36 cellular contexts compared by ENCODE assay signal in genomic region chr3:178336336-178336735, GRCh38.
"Had no signal": no experiment of that assay in that cellular context is flagged by ENCODE, and none has a peak within 500 bp of the region (broad histone marks: within the 10 kb centered on the region; RNA-seq: fewer than 3 reads in every experiment).

No MANE protein-coding gene starts in this region.

- H3K4me1 Mint-ChIP-seq: activated B cell treated with CpG ODN at 0.5 μM for 24 hours; activated CD4-positive, alpha-beta T cell treated with anti-CD3 and anti-CD28 coated beads, Interleukin-2, amount 10 ng/mL, durations not matched to agents 24 days and 14 days; activated naive CD8-positive, alpha-beta T cell treated with anti-CD3 and anti-CD28 coated beads for 36 hours; activated T-helper 17 cell treated with anti-CD3 and anti-CD28 coated beads, Interleukin-2, amount 50 U/mL, for 72 hours; central memory CD8-positive, alpha-beta T cell had no signal

- H3K4me3 ChIP-seq: adrenal gland, body of pancreas, breast epithelium had no signal

- H3K27ac ChIP-seq: adrenal gland, body of pancreas, brain microvascular endothelial cell, breast epithelium, WERI-Rb-1 had no signal

- ATAC-seq: activated CD8-positive, alpha-beta T cell treated with anti-CD3 and anti-CD28 coated beads for 36 hours; activated naive CD4-positive, alpha-beta T cell treated with anti-CD3 and anti-CD28 coated beads, Interleukin-2, amount 50 U/mL, for 72 hours; activated T-cell treated with anti-CD3 and anti-CD28 coated beads, Interleukin-2, amount 50 U/mL, for 4 hours; activated T-helper 17 cell treated with anti-CD3 and anti-CD28 coated beads, Interleukin-2, amount 50 U/mL, for 72 hours; body of pancreas had no signal

- DNase-seq: activated B cell treated with CpG ODN at 0.5 μM for 24 hours; activated CD4-positive, alpha-beta memory T cell treated with anti-CD3 and anti-CD28 coated beads for 36 hours; activated CD4-positive, alpha-beta T cell treated with anti-CD3 and anti-CD28 coated beads for 4 hours; activated CD4-positive, alpha-beta T cell treated with anti-CD3 and anti-CD28 coated beads, Interleukin-2, amount 10 ng/mL, durations not matched to agents 24 days and 14 days; activated CD4-positive, alpha-beta T cell treated with anti-CD3 and anti-CD28 coated beads, Interleukin-2, amount 50 U/mL, for 1 hour; activated CD4-positive, alpha-beta T cell treated with anti-CD3 and anti-CD28 coated beads, Interleukin-2, amount 50 U/mL, for 4 hours; activated CD4-positive, CD25-positive, alpha-beta regulatory T cell treated with anti-CD3 and anti-CD28 coated beads, Interleukin-2, amount 50 U/mL, for 72 hours; activated CD8-positive, alpha-beta memory T cell treated with anti-CD3 and anti-CD28 coated beads, Interleukin-2, amount 50 U/mL, for 4 hours; activated CD8-positive, alpha-beta T cell treated with anti-CD3 and anti-CD28 coated beads for 36 hours; activated effector memory CD4-positive, alpha-beta T cell treated with anti-CD3 and anti-CD28 coated beads, Interleukin-2, amount 50 U/mL, for 16 hours; activated gamma-delta T cell treated with Interleukin-2 at 50 U/mL for 16 hours; activated naive CD4-positive, alpha-beta T cell; activated naive CD4-positive, alpha-beta T cell treated with anti-CD3 and anti-CD28 coated beads for 36 hours; activated naive CD4-positive, alpha-beta T cell treated with anti-CD3 and anti-CD28 coated beads, Interleukin-2, amount 50 U/mL, for 16 hours; activated naive CD8-positive, alpha-beta T cell treated with anti-CD3 and anti-CD28 coated beads for 36 hours; activated T-cell treated with anti-CD3 and anti-CD28 coated beads for 4 hours; activated T-cell treated with anti-CD3 and anti-CD28 coated beads, Interleukin-2, amount 50 U/mL, for 1 hour; activated T-cell treated with anti-CD3 and anti-CD28 coated beads, Interleukin-2, amount 50 U/mL, for 4 hours; activated T-cell treated with anti-CD3 and anti-CD28 coated beads, Interleukin-2, amount 50 U/mL, for 72 hours; adrenal gland; amniotic stem cell; aorta; body of pancreas; brain microvascular endothelial cell; cerebellar nuclear complex; T-helper 1 cell; T-helper 9 cell; WERI-Rb-1 had no signal

- H3K4me1 ChIP-seq: body of pancreas, breast epithelium had no signal

- H3K27me3 ChIP-seq: adrenal gland, body of pancreas, brain microvascular endothelial cell, breast epithelium had no signal

- H3K27me3 Mint-ChIP-seq: activated B cell treated with CpG ODN at 0.5 μM for 24 hours; activated CD4-positive, alpha-beta T cell treated with anti-CD3 and anti-CD28 coated beads, Interleukin-2, amount 10 ng/mL, durations not matched to agents 24 days and 14 days; activated naive CD8-positive, alpha-beta T cell treated with anti-CD3 and anti-CD28 coated beads for 36 hours; central memory CD8-positive, alpha-beta T cell had no signal

- H3K9me3 Mint-ChIP-seq: activated B cell treated with CpG ODN at 0.5 μM for 24 hours; activated CD4-positive, alpha-beta memory T cell treated with anti-CD3 and anti-CD28 coated beads for 36 hours; activated CD4-positive, alpha-beta T cell treated with anti-CD3 and anti-CD28 coated beads, Interleukin-2, amount 10 ng/mL, durations not matched to agents 24 days and 14 days; activated CD8-positive, alpha-beta T cell treated with anti-CD3 and anti-CD28 coated beads for 36 hours; activated T-cell treated with anti-CD3 and anti-CD28 coated beads, Interleukin-2, amount 50 U/mL, for 72 hours; activated T-helper 1 cell treated with anti-CD3 and anti-CD28 coated beads, Interleukin-12 subunit alpha, Interleukin-12 subunit beta, Interleukin-2, Interleukin-4 antibody, amounts not matched to agents 30 ng/mL and 10 ng/mL and 1 ng/mL, durations not matched to agents 14 hours and 24 hours and 36 hours; activated T-helper 17 cell treated with anti-CD3 and anti-CD28 coated beads, Interleukin-2, amount 50 U/mL, for 72 hours; central memory CD8-positive, alpha-beta T cell; T-helper 1 cell treated with Interleukin-12 subunit alpha and Interleukin-12 subunit beta and Interleukin-4 antibody, amounts not matched to agents 30 μg/mL and 1 μg/mL, for 36 hours; T-helper 2 cell treated with Interferon-gamma antibody and Interleukin-4, amounts not matched to agents 5 μg/mL and 100 μg/mL, for 36 hours had no signal

- FAIRE-seq: astrocyte had no signal

- H3K4me3 Mint-ChIP-seq: activated B cell treated with CpG ODN at 0.5 μM for 24 hours; activated CD4-positive, alpha-beta memory T cell treated with anti-CD3 and anti-CD28 coated beads for 36 hours; activated CD4-positive, alpha-beta T cell treated with anti-CD3 and anti-CD28 coated beads, Interleukin-2, amount 10 ng/mL, durations not matched to agents 24 days and 14 days; activated CD8-positive, alpha-beta T cell treated with anti-CD3 and anti-CD28 coated beads for 36 hours; activated naive CD4-positive, alpha-beta T cell treated with anti-CD3 and anti-CD28 coated beads for 36 hours; activated naive CD8-positive, alpha-beta T cell treated with anti-CD3 and anti-CD28 coated beads for 36 hours; activated T-cell treated with anti-CD3 and anti-CD28 coated beads, Interleukin-2, amount 50 U/mL, for 4 hours; activated T-cell treated with anti-CD3 and anti-CD28 coated beads, Interleukin-2, amount 50 U/mL, for 72 hours; activated T-helper 1 cell treated with anti-CD3 and anti-CD28 coated beads, Interleukin-12 subunit alpha, Interleukin-12 subunit beta, Interleukin-2, Interleukin-4 antibody, amounts not matched to agents 30 ng/mL and 10 ng/mL and 1 ng/mL, durations not matched to agents 14 hours and 24 hours and 36 hours; activated T-helper 17 cell treated with anti-CD3 and anti-CD28 coated beads, Interleukin-2, amount 50 U/mL, for 72 hours; central memory CD8-positive, alpha-beta T cell; T-helper 1 cell treated with Interleukin-12 subunit alpha and Interleukin-12 subunit beta and Interleukin-4 antibody, amounts not matched to agents 30 μg/mL and 1 μg/mL, for 36 hours; T-helper 2 cell treated with Interferon-gamma antibody and Interleukin-4, amounts not matched to agents 5 μg/mL and 100 μg/mL, for 36 hours had no signal

- H3K27ac Mint-ChIP-seq: activated B cell treated with CpG ODN at 0.5 μM for 24 hours; activated CD4-positive, alpha-beta memory T cell treated with anti-CD3 and anti-CD28 coated beads for 36 hours; activated CD4-positive, alpha-beta T cell treated with anti-CD3 and anti-CD28 coated beads, Interleukin-2, amount 10 ng/mL, durations not matched to agents 24 days and 14 days; activated CD8-positive, alpha-beta T cell treated with anti-CD3 and anti-CD28 coated beads for 36 hours; activated naive CD4-positive, alpha-beta T cell treated with anti-CD3 and anti-CD28 coated beads for 36 hours; activated naive CD4-positive, alpha-beta T cell treated with anti-CD3 and anti-CD28 coated beads, Interleukin-2, amount 50 U/mL, for 72 hours; activated naive CD8-positive, alpha-beta T cell treated with anti-CD3 and anti-CD28 coated beads for 36 hours; activated T-helper 1 cell treated with anti-CD3 and anti-CD28 coated beads, Interleukin-12 subunit alpha, Interleukin-12 subunit beta, Interleukin-2, Interleukin-4 antibody, amounts not matched to agents 30 ng/mL and 10 ng/mL and 1 ng/mL, durations not matched to agents 14 hours and 24 hours and 36 hours; activated T-helper 17 cell treated with anti-CD3 and anti-CD28 coated beads, Interleukin-2, amount 50 U/mL, for 72 hours; T-helper 1 cell treated with Interleukin-12 subunit alpha and Interleukin-12 subunit beta and Interleukin-4 antibody, amounts not matched to agents 30 μg/mL and 1 μg/mL, for 36 hours; T-helper 2 cell treated with Interferon-gamma antibody and Interleukin-4, amounts not matched to agents 5 μg/mL and 100 μg/mL, for 36 hours had no signal

- H3K36me3 Mint-ChIP-seq: activated CD4-positive, alpha-beta memory T cell treated with anti-CD3 and anti-CD28 coated beads for 36 hours; activated naive CD4-positive, alpha-beta T cell treated with anti-CD3 and anti-CD28 coated beads, Interleukin-2, amount 50 U/mL, for 72 hours; activated naive CD8-positive, alpha-beta T cell treated with anti-CD3 and anti-CD28 coated beads for 36 hours had no signal

- H3K36me3 ChIP-seq: adrenal gland, brain microvascular endothelial cell, breast epithelium, WERI-Rb-1 had no signal

- H3K9me3 ChIP-seq: adrenal gland, body of pancreas, breast epithelium had no signal
